8 cellular contexts compared by ENCODE assay signal in the genomic region with DNA sequence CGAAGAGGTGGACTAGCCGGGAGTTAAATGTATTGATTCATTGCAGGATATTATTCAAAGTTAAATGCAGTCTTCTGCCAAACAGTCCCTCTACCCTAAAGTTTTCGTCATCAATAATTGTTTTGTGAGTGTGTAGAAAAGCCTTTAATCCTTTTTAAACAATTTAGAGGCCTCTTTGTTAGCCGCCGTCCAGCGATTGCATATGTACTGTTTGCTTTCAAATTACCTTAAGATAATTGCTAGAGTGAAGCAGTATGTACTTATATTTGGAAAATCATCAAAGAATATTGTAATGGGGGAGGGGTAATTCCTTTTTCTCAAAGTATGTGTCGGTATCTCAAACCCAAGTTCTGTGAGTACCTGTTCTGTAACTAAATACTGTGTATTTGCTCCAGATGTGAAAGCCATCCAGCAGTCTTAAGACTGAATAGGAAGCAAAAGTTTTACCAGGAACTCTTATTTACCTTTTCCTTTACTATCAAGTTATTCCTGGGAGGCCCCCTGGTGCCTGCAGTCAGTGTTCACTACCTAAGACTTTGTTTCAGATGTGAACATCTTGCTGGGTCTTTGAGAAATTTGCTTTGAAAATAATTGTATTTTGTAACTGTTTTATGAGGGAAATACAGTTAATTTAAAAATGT. TPM values are rescaled to one million over a fixed set of nuclear protein-coding genes. Genes with fewer than 3 reads are reported as not detected.
DNase-seq lines count a peak whose midpoint lies in the region; ATAC-seq, FAIRE-seq and TF ChIP-seq lines count a peak whose summit lies in the region.

No MANE protein-coding gene starts in this region.

- TF ChIP-seq CTCF in AG10803 (conservative IDR thresholded peaks at IDR 0.05; ENCODE audit: low read length) (peak; percentile 70), OCI-LY1 (IDR thresholded peaks at IDR 0.05; ENCODE audit: low read length) (peak; percentile 55; the same call in 1 of the 2 replicates), ovary (IDR thresholded peaks at IDR 0.05) (peak in 2 of 3 donors; percentile 78 to 82)

- TF ChIP-seq POLR2A in H54 (IDR thresholded peaks at IDR 0.05; ENCODE audit: low read depth, low read length) (no peak), ovary (IDR thresholded peaks at IDR 0.05) (peak; percentile 24)

- ATAC-seq in HG03460 (IDR thresholded peaks at IDR 0.05; ENCODE audit: unreplicated experiment), result no peak
- ATAC-seq in HG02642 (IDR thresholded peaks at IDR 0.05; ENCODE audit: poor library complexity, unreplicated experiment), result no peak

- no peaks in the 10 kb centered on the region for H3K9me2 ChIP-seq in OCI-LY1 (ENCODE audit: low read depth, low read length)

- H3K27ac ChIP-seq in OCI-LY1 (ENCODE audit: low read depth, low read length, poor library complexity, severe bottlenecking) (no peak overlapping the region), ovary (peak overlapping the region; percentile 98 to 99)

- H3K9me3 ChIP-seq in OCI-LY1 (ENCODE audit: low read length) (no peaks in the 10 kb centered on the region), ovary (no peaks in the 10 kb centered on the region)

- peak overlapping the region; percentile 87 for H3K4me3 ChIP-seq in AG10803 (ENCODE audit: low read length)
- H3K4me3 ChIP-seq in OCI-LY1 (ENCODE audit: low read depth, low read length, poor library complexity, severe bottlenecking), result peak overlapping the region; percentile 90
- peak overlapping the region; percentile 99 for H3K4me3 ChIP-seq in ovary

- no peaks in the 10 kb centered on the region for H3F3A ChIP-seq in OCI-LY1 (ENCODE audit: insufficient read depth, low read length)

- H3K4me1 ChIP-seq in OCI-LY1 (ENCODE audit: insufficient read depth, low read length, severe bottlenecking) (peaks cover 57% of the 10 kb centered on the region), ovary (ENCODE audit: insufficient read depth) (peaks cover 4% of the 10 kb centered on the region)

- H3K4me2 ChIP-seq in OCI-LY1 (ENCODE audit: low read length), result peak overlapping the region; percentile 94

- H4K20me1 ChIP-seq in OCI-LY1 (ENCODE audit: insufficient read depth, low read length), result no peaks in the 10 kb centered on the region

- no peak for TF ChIP-seq EP300 in ovary (IDR thresholded peaks at IDR 0.05)

- peak overlapping the region; percentile 94 for H3K9ac ChIP-seq in OCI-LY1 (ENCODE audit: low read length)

- peak; percentile 66 for DNase-seq in AG10803 (ENCODE audit: low read depth)
- DNase-seq in H54 (ENCODE audit: insufficient read length, low spot score), result peak; percentile 23
- peak; percentile 29 for DNase-seq in activated effector memory CD4-positive, alpha-beta T cell treated with Interleukin-2 at 50 U/mL for 16 hours
- peak; percentile 29 for DNase-seq in germinal center (ENCODE audit: low spot score)
- peak; percentile 46 to 81 (median 73) for DNase-seq in ovary

- H3K36me3 ChIP-seq in OCI-LY1 (ENCODE audit: insufficient read depth, low read length) (peaks cover 2% of the 10 kb centered on the region; the same call in 1 of the 2 replicates), ovary (no peaks in the 10 kb centered on the region)

- H2AFZ ChIP-seq in OCI-LY1 (ENCODE audit: low read length), result no peak overlapping the region

- intact Hi-C loops in ovary (cut with DNase I), result loop anchor here (1.0 to 10.0 kb wide), 8 partner anchors 88 to 161 kb away; no protein-coding TSS in a partner anchor

- H3K27me3 ChIP-seq in OCI-LY1 (ENCODE audit: insufficient read depth, low read length) (no peaks in the 10 kb centered on the region), ovary (no peaks in the 10 kb centered on the region)

- 1% methylated on average over 7 of the region's 7 CpGs for WGBS in ovary, 3 donors

- peaks cover 62% of the 10 kb centered on the region for H3K79me2 ChIP-seq in OCI-LY1 (ENCODE audit: insufficient read depth, low read length)

- FAIRE-seq in H54 (lab: Jason Lieb, UNC), result peak; percentile 50

RNA-seq across cellular contexts. Expression of gene PPP1CB, which starts 1.5 kb away (rescaled TPM):
- 100 to 1,000 TPM; 229 to 421 (median 313) TPM for total RNA-seq in ovary
- 10 to 100 TPM; 90.9 to 97.8 TPM for polyA plus RNA-seq in ovary

RNA-seq across cellular contexts. Expression of gene SPDYA, which starts 57.5 kb away (rescaled TPM):
- 1 to 10 TPM in 4 of 7 donors, under 1 TPM in 3; 0.58 to 4.3 (median 1.8) TPM for total RNA-seq in ovary
- under 1 TPM; 0.13 to 0.53 TPM for polyA plus RNA-seq in ovary

Comparison
In these comparisons a context has a peak if more than half of its experiments do, and no peak if none do; other contexts are left out.
1. DNase-seq: peak in every context shown above with its lines; median percentile 73 in ovary; 66 in AG10803; 29 in activated effector memory CD4-positive, alpha-beta T cell treated with Interleukin-2 at 50 U/mL for 16 hours; 29 in germinal center; 23 in H54.